Comparison of ENCODE assay signal across 8 cellular contexts in genomic region chr3:119035014-119035346, GRCh38. TPM values are rescaled to one million over a fixed set of nuclear protein-coding genes. Genes with fewer than 3 reads are reported as not detected.
DNase-seq lines count a peak whose midpoint lies in the region; ATAC-seq and TF ChIP-seq lines count a peak whose summit lies in the region.

No MANE protein-coding gene starts in this region.

- intact Hi-C loops in left lung (cut with DNase I) = loop anchor here in 1 of 2 donors (10.0 kb wide), 1 partner anchor 150 kb away; no protein-coding TSS in a partner anchor
- intact Hi-C loops in tibial artery (cut with DNase I; ENCODE audit: low total_unique reads) = no loop called here

- H3K27me3 Mint-ChIP-seq in activated T-cell treated with anti-CD3 and anti-CD28 coated beads, Interleukin-2, amount 50 U/mL, for 72 hours (ENCODE audit: low read depth) = peaks cover 50% of the 10 kb centered on the region
- peaks cover 14% of the 10 kb centered on the region for H3K27me3 Mint-ChIP-seq in activated naive CD8-positive, alpha-beta T cell

- H3K4me3 ChIP-seq in left lung = peak overlapping the region; percentile 45 to 60
- peak overlapping the region; percentile 49 to 57 for H3K4me3 ChIP-seq in tibial artery

- H3K36me3 ChIP-seq in left lung (no peaks in the 10 kb centered on the region), tibial artery (no peaks in the 10 kb centered on the region)

- H3K27ac ChIP-seq in left lung = no peak overlapping the region
- no peak overlapping the region for H3K27ac ChIP-seq in tibial artery

- H3K9me3 Mint-ChIP-seq in activated T-cell treated with anti-CD3 and anti-CD28 coated beads, Interleukin-2, amount 50 U/mL, for 72 hours = no peaks in the 10 kb centered on the region
- no peaks in the 10 kb centered on the region for H3K9me3 Mint-ChIP-seq in activated naive CD8-positive, alpha-beta T cell (ENCODE audit: low read depth)

- ATAC-seq in activated T-cell treated with anti-CD3 and anti-CD28 coated beads, Interleukin-2, amount 50 U/mL, for 72 hours (replicated peaks in 1 of 2) = no peak
- ATAC-seq in left lung = no peak

- TF ChIP-seq CTCF in left lung (IDR thresholded peaks at IDR 0.05) (peak in 1 of 2 donors; percentile 29), tibial artery (IDR thresholded peaks at IDR 0.05) (no peak)

- no peaks in the 10 kb centered on the region for H3K4me1 ChIP-seq in left lung
- peaks cover 4 to 14% (median 8%) of the 10 kb centered on the region in 4 donors for H3K4me1 ChIP-seq in tibial artery

- H3K9me3 ChIP-seq in left lung = no peaks in the 10 kb centered on the region
- peaks cover 0 to 1% (median 0%) of the 10 kb centered on the region in 3 donors for H3K9me3 ChIP-seq in tibial artery

- peak overlapping the region; percentile 92 to 97 for H3K4me3 Mint-ChIP-seq in activated T-cell treated with anti-CD3 and anti-CD28 coated beads, Interleukin-2, amount 50 U/mL, for 72 hours
- peak overlapping the region; percentile 85 for H3K4me3 Mint-ChIP-seq in activated naive CD8-positive, alpha-beta T cell

- H3K4me1 Mint-ChIP-seq in activated T-cell treated with anti-CD3 and anti-CD28 coated beads, Interleukin-2, amount 50 U/mL, for 72 hours (ENCODE audit: low read depth) = no peaks in the 10 kb centered on the region
- peaks cover 12% of the 10 kb centered on the region for H3K4me1 Mint-ChIP-seq in activated naive CD8-positive, alpha-beta T cell (ENCODE audit: low read depth)

- no peak for DNase-seq in activated T-cell treated with anti-CD3 and anti-CD28 coated beads, Interleukin-2, amount 50 U/mL, for 72 hours
- no peak for DNase-seq in activated T-cell treated with anti-CD3 and anti-CD28 coated beads, Interleukin-2, amount 50 U/mL, for 48 hours
- DNase-seq in left lung = no peak
- no peak for DNase-seq in tibial artery
- no peak for DNase-seq in SHP77 treated with DMSO at 0.1 percent for 48 hours (lab: John Stamatoyannopoulos, UW)
- no peak for DNase-seq in NK-92 (lab: John Stamatoyannopoulos, UW; ENCODE audit: unreplicated experiment)
- no peak for DNase-seq in NCI-H526 (lab: John Stamatoyannopoulos, UW)

- H3K27ac Mint-ChIP-seq in activated T-cell treated with anti-CD3 and anti-CD28 coated beads, Interleukin-2, amount 50 U/mL, for 72 hours = no peak overlapping the region
- H3K27ac Mint-ChIP-seq in activated naive CD8-positive, alpha-beta T cell = no peak overlapping the region

- peaks cover 0 to 2% of the 10 kb centered on the region in 2 donors for H3K36me3 Mint-ChIP-seq in activated T-cell treated with anti-CD3 and anti-CD28 coated beads, Interleukin-2, amount 50 U/mL, for 72 hours (ENCODE audit: insufficient read depth in 2 of 2)
- H3K36me3 Mint-ChIP-seq in activated naive CD8-positive, alpha-beta T cell = no peaks in the 10 kb centered on the region

- H3K27me3 ChIP-seq in left lung = peaks cover 42 to 79% of the 10 kb centered on the region in 2 donors
- peaks cover 0 to 14% of the 10 kb centered on the region in 2 donors for H3K27me3 ChIP-seq in tibial artery

RNA-seq across cellular contexts. Expression of gene IGSF11, which starts 0.3 kb away (rescaled TPM):
- under 1 TPM in 1 of 2 donors, not detected in 1; 0.19 TPM for total RNA-seq in activated T-cell treated with anti-CD3 and anti-CD28 coated beads, Interleukin-2, amount 50 U/mL, for 72 hours
- under 1 TPM; 0.06 to 0.24 TPM for total RNA-seq in left lung
